10 cellular contexts compared by ENCODE assay signal in genomic region chr11:131889146-131889577, GRCh38.
DNase-seq lines count a peak whose midpoint lies in the region; ATAC-seq and TF ChIP-seq lines count a peak whose summit lies in the region.
"Had no signal": no experiment of that assay in that cellular context is flagged by ENCODE, and none has a peak within 500 bp of the region (broad histone marks: within the 10 kb centered on the region; RNA-seq: fewer than 3 reads in every experiment).

No MANE protein-coding gene starts in this region.

- H3K4me2 ChIP-seq in skeletal muscle satellite cell (ENCODE audit: low read length): peak overlapping the region; percentile 26

- H3K4me1 ChIP-seq in skeletal muscle satellite cell (ENCODE audit: control insufficient read depth, insufficient read depth, low read length) (peaks cover 34% of the 10 kb centered on the region), BE2C (no peaks in the 10 kb centered on the region)

- H3K27me3 ChIP-seq in skeletal muscle satellite cell (ENCODE audit: control insufficient read depth, insufficient read depth, low read length) (no peaks in the 10 kb centered on the region), BE2C (no peaks in the 10 kb centered on the region)

- TF ChIP-seq CTCF in foreskin fibroblast (IDR thresholded peaks at IDR 0.05; ENCODE audit: low read depth, low read length) (no peak), BE2C (IDR thresholded peaks at IDR 0.05; ENCODE audit: low read depth, low read length) (no peak), GM13977 (IDR thresholded peaks at IDR 0.05; ENCODE audit: extremely low read depth, insufficient read depth, missing control alignments) (no peak)

- in situ Hi-C loops in GM13977 (cut with MboI; ENCODE audit: low pct_unique_long_range_greater_than_20kb, low sequenced_read_pairs, unreplicated experiment): no loop called here

- no peaks in the 10 kb centered on the region for H3K9me3 ChIP-seq in skeletal muscle satellite cell (replicated peaks; ENCODE audit: low read length)
- no peaks in the 10 kb centered on the region for H3K9me3 ChIP-seq in BE2C
- H3K9me3 ChIP-seq: neutrophil had no signal

- ATAC-seq in GM19397 (IDR thresholded peaks at IDR 0.05; ENCODE audit: unreplicated experiment) (peak; percentile 41), GM19324 (IDR thresholded peaks at IDR 0.05; ENCODE audit: low FRiP score, unreplicated experiment) (no peak), GM21423 (IDR thresholded peaks at IDR 0.05; ENCODE audit: unreplicated experiment) (no peak)

- H3K9ac ChIP-seq in skeletal muscle satellite cell (ENCODE audit: low read depth, low read length): peak overlapping the region; percentile 75

- H3K36me3 ChIP-seq in skeletal muscle satellite cell (ENCODE audit: insufficient read depth, low read length) (no peaks in the 10 kb centered on the region), BE2C (no peaks in the 10 kb centered on the region)
- H3K36me3 ChIP-seq: neutrophil had no signal

- DNase-seq in NCI-H345 (lab: John Stamatoyannopoulos, UW) (peak; percentile 55), foreskin fibroblast (peak; percentile 73 to 82), BE2C (no peak), GM13977 (ENCODE audit: low spot score) (no peak)
- DNase-seq: amygdala had no signal

- H3K4me3 ChIP-seq in foreskin fibroblast (ENCODE audit: low read depth in 1 of 2, low read length in 2 of 2) (no peak overlapping the region), skeletal muscle satellite cell (ENCODE audit: low read length) (no peak overlapping the region), BE2C (ENCODE audit: low read depth, low read length) (no peak overlapping the region)

Comparison
In these comparisons a context has a peak if more than half of its experiments do, and no peak if none do; other contexts are left out.
1. DNase-seq: peak in NCI-H345 (single experiment) and foreskin fibroblast (2 of 2); none in BE2C (single experiment) and GM13977 (single experiment).